Comparison of ENCODE assay signal across 19 cellular contexts in genomic region chr3:74139648-74140047, GRCh38.
DNase-seq lines count a peak whose midpoint lies in the region; ATAC-seq and TF ChIP-seq lines count a peak whose summit lies in the region.
"Had no signal": no experiment of that assay in that cellular context is flagged by ENCODE, and none has a peak within 500 bp of the region (broad histone marks: within the 10 kb centered on the region; RNA-seq: fewer than 3 reads in every experiment).

No MANE protein-coding gene starts in this region.

- WGBS in prostate gland: 50% methylated on average over 3 of the region's 3 CpGs

- no peak overlapping the region for H3K4me3 ChIP-seq in MM.1S (ENCODE audit: low read length)
- no peak overlapping the region for H3K4me3 ChIP-seq in choroid plexus epithelial cell (ENCODE audit: low read depth, low read length)
- no peak overlapping the region for H3K4me3 ChIP-seq in prostate gland
- H3K4me3 ChIP-seq: ascending aorta, mucosa of descending colon had no signal

- H3K36me3 Mint-ChIP-seq in progenitor cell of endocrine pancreas (ENCODE audit: insufficient read depth): no peaks in the 10 kb centered on the region
- no peaks in the 10 kb centered on the region for H3K36me3 Mint-ChIP-seq in activated CD8-positive, alpha-beta T cell treated with anti-CD3 and anti-CD28 coated beads, Interleukin-2, amount 10 ng/mL, durations not matched to agents 7 days and 5 days (ENCODE audit: low read depth)
- H3K36me3 Mint-ChIP-seq: activated CD4-positive, alpha-beta memory T cell treated with anti-CD3 and anti-CD28 coated beads for 36 hours had no signal

- CTCF ChIA-PET in activated CD8-positive, alpha-beta T cell treated with anti-CD3 and anti-CD28 coated beads, Interleukin-2, amount 10 ng/mL, durations not matched to agents 7 days and 5 days (lab: Charles Lee): no interaction called here

- H3K9me2 ChIP-seq in MM.1S (replicated peaks; ENCODE audit: insufficient read depth, low read length): no peaks in the 10 kb centered on the region

- no peaks in the 10 kb centered on the region for H3K79me2 ChIP-seq in MM.1S (ENCODE audit: low read length)

- H3K9me3 ChIP-seq in MM.1S (replicated peaks; ENCODE audit: insufficient read depth, low read length) (no peaks in the 10 kb centered on the region), prostate gland (no peaks in the 10 kb centered on the region)
- H3K9me3 ChIP-seq: ascending aorta, mucosa of descending colon had no signal

- no peak overlapping the region for H2AFZ ChIP-seq in MM.1S (ENCODE audit: low read length)

- POLR2A ChIA-PET in activated CD8-positive, alpha-beta T cell treated with anti-CD3 and anti-CD28 coated beads, Interleukin-2, amount 10 ng/mL, durations not matched to agents 7 days and 5 days (lab: Charles Lee): no interaction called here

- H3F3A ChIP-seq in MM.1S (ENCODE audit: insufficient read depth, low read length): no peaks in the 10 kb centered on the region

- H3K9me3 Mint-ChIP-seq in progenitor cell of endocrine pancreas (ENCODE audit: low read depth): peaks cover 3% of the 10 kb centered on the region
- peaks cover 17% of the 10 kb centered on the region for H3K9me3 Mint-ChIP-seq in activated CD8-positive, alpha-beta T cell treated with anti-CD3 and anti-CD28 coated beads, Interleukin-2, amount 10 ng/mL, durations not matched to agents 7 days and 5 days (ENCODE audit: insufficient read depth)

- H3K36me3 ChIP-seq in MM.1S (replicated peaks; ENCODE audit: insufficient read depth, low read length): no peaks in the 10 kb centered on the region
- no peaks in the 10 kb centered on the region for H3K36me3 ChIP-seq in prostate gland
- H3K36me3 ChIP-seq: ascending aorta had no signal

- intact Hi-C loops in prostate gland (cut with DNase I): no loop called here

- H3K27ac ChIP-seq in MM.1S (ENCODE audit: low read length) (no peak overlapping the region), prostate gland (no peak overlapping the region)
- H3K27ac ChIP-seq: ascending aorta, foreskin keratinocyte had no signal

- no peak overlapping the region for H3K27ac Mint-ChIP-seq in progenitor cell of endocrine pancreas
- no peak overlapping the region for H3K27ac Mint-ChIP-seq in activated CD8-positive, alpha-beta T cell treated with anti-CD3 and anti-CD28 coated beads, Interleukin-2, amount 10 ng/mL, durations not matched to agents 7 days and 5 days
- H3K27ac Mint-ChIP-seq: activated CD4-positive, alpha-beta memory T cell treated with anti-CD3 and anti-CD28 coated beads for 36 hours had no signal

- peak; percentile 17 for DNase-seq in NCI-H748 (lab: John Stamatoyannopoulos, UW; ENCODE audit: unreplicated experiment)
- DNase-seq in NCI-H748 treated with DMSO at 0.1 percent for 48 hours (lab: John Stamatoyannopoulos, UW): no peak
- peak; percentile 36 for DNase-seq in MM.1S
- peak; percentile 60 for DNase-seq in choroid plexus epithelial cell (ENCODE audit: low read depth)
- DNase-seq in progenitor cell of endocrine pancreas (ENCODE audit: low spot score, unreplicated experiment): no peak
- DNase-seq in activated CD8-positive, alpha-beta T cell treated with anti-CD3 and anti-CD28 coated beads, Interleukin-2, amount 10 ng/mL, durations not matched to agents 7 days and 5 days: no peak
- no peak for DNase-seq in prostate gland (ENCODE audit: low spot score)
- no peak for DNase-seq in hippocampal formation (lab: John Stamatoyannopoulos, UW)
- DNase-seq: ACHN; activated CD4-positive, alpha-beta memory T cell treated with anti-CD3 and anti-CD28 coated beads for 36 hours; foreskin keratinocyte; islet precursor cell; mucosa of descending colon; NCI-H1048; posterior cingulate gyrus; Right ventricle myocardium superior; stimulated activated CD4-positive, alpha-beta T cell treated with anti-CD3 and anti-CD28 coated beads, Interleukin-12 subunit alpha, Interleukin-12 subunit beta, amount 100 ng/mL, for 4 hours; T-helper 9 cell had no signal

- no peaks in the 10 kb centered on the region for H4K20me1 ChIP-seq in MM.1S (ENCODE audit: insufficient read depth, low read length)

- H3K27me3 ChIP-seq in MM.1S (replicated peaks; ENCODE audit: insufficient read depth, low read length): no peaks in the 10 kb centered on the region
- no peaks in the 10 kb centered on the region for H3K27me3 ChIP-seq in prostate gland (replicated peaks; ENCODE audit: insufficient read depth)
- H3K27me3 ChIP-seq: ascending aorta, foreskin keratinocyte had no signal

- peak; percentile 26 for TF ChIP-seq CTCF in MM.1S (IDR thresholded peaks at IDR 0.05; ENCODE audit: low read length)
- TF ChIP-seq CTCF in choroid plexus epithelial cell (conservative IDR thresholded peaks at IDR 0.05; ENCODE audit: low read depth, low read length): peak; percentile 70
- TF ChIP-seq CTCF in progenitor cell of endocrine pancreas (IDR thresholded peaks at IDR 0.05; ENCODE audit: unreplicated experiment): peak; percentile 33
- TF ChIP-seq CTCF in prostate gland (IDR thresholded peaks at IDR 0.05): no peak

- no peak overlapping the region for H3K4me3 Mint-ChIP-seq in progenitor cell of endocrine pancreas (ENCODE audit: low read depth)
- H3K4me3 Mint-ChIP-seq in activated CD8-positive, alpha-beta T cell treated with anti-CD3 and anti-CD28 coated beads, Interleukin-2, amount 10 ng/mL, durations not matched to agents 7 days and 5 days: no peak overlapping the region
- H3K4me3 Mint-ChIP-seq: activated CD4-positive, alpha-beta memory T cell treated with anti-CD3 and anti-CD28 coated beads for 36 hours had no signal

- H3K9ac ChIP-seq in MM.1S (ENCODE audit: low read length): no peak overlapping the region

- no peaks in the 10 kb centered on the region for H3K4me1 ChIP-seq in MM.1S (ENCODE audit: low read length)
- no peaks in the 10 kb centered on the region for H3K4me1 ChIP-seq in prostate gland (replicated peaks)
- H3K4me1 ChIP-seq: ascending aorta, foreskin keratinocyte had no signal

- H3K27me3 Mint-ChIP-seq in progenitor cell of endocrine pancreas: no peaks in the 10 kb centered on the region
- H3K27me3 Mint-ChIP-seq in activated CD8-positive, alpha-beta T cell treated with anti-CD3 and anti-CD28 coated beads, Interleukin-2, amount 10 ng/mL, durations not matched to agents 7 days and 5 days (ENCODE audit: low read depth): no peaks in the 10 kb centered on the region
- H3K27me3 Mint-ChIP-seq: activated CD4-positive, alpha-beta memory T cell treated with anti-CD3 and anti-CD28 coated beads for 36 hours had no signal

- H3K4me1 Mint-ChIP-seq in progenitor cell of endocrine pancreas (ENCODE audit: low read depth): peaks cover 3% of the 10 kb centered on the region
- no peaks in the 10 kb centered on the region for H3K4me1 Mint-ChIP-seq in activated CD8-positive, alpha-beta T cell treated with anti-CD3 and anti-CD28 coated beads, Interleukin-2, amount 10 ng/mL, durations not matched to agents 7 days and 5 days (ENCODE audit: low read depth)

- no peak for ATAC-seq in activated CD8-positive, alpha-beta T cell treated with anti-CD3 and anti-CD28 coated beads, Interleukin-2, amount 10 ng/mL, durations not matched to agents 7 days and 5 days
- ATAC-seq: foreskin keratinocyte, mucosa of descending colon had no signal

- no peak for TF ChIP-seq POLR2A in prostate gland (IDR thresholded peaks at IDR 0.05)

- no peak overlapping the region for H3K4me2 ChIP-seq in MM.1S (ENCODE audit: low read depth, low read length)

Comparison
In these comparisons a context has a peak if more than half of its experiments do, and no peak if none do; other contexts are left out.
1. DNase-seq: peak in NCI-H748 (single experiment), MM.1S (single experiment) and choroid plexus epithelial cell (single experiment); none in NCI-H748 treated with DMSO at 0.1 percent for 48 hours (single experiment), progenitor cell of endocrine pancreas (single experiment), activated CD8-positive, alpha-beta T cell treated with anti-CD3 and anti-CD28 coated beads, Interleukin-2, amount 10 ng/mL, durations not matched to agents 7 days and 5 days (single experiment), prostate gland (single experiment) and hippocampal formation (0 of 2).
2. CTCF ChIP-seq: peak in MM.1S (single experiment), choroid plexus epithelial cell (single experiment) and progenitor cell of endocrine pancreas (single experiment); none in prostate gland (0 of 4).